In the genomic region with DNA sequence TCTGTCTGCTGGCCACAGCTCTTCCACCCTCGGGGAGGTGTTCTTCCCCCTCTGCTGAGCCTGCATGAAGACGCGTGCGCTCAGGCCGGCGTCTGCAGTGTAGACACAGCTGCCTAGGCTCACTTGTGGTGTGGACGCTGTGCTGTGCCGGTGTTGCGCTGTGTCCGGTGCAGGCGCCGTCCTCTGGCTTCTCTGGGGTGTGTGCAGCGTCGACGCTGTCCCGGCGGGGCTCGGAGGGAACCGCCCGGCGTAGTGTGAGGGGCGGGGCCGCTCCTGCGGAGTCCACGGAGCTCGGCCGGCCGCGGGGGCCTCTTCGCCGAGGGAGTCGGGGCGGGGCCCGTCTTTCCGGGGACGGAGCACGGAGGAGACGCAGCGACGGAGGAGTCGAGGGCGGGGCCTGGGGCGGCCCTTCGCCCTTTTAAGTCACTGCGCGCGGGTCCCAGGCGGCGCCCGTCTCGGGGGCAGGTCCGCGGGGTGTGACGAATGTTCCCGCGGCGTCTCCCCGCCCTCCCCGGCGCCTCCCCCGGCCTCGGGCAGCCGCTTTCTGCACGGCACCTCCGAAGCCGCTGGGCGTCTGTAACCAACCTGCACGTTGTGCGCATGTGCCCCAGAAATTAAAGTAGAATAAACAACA, we compare ENCODE assay signal across 8 cellular contexts. TPM values are rescaled to one million over a fixed set of nuclear protein-coding genes. Genes with fewer than 3 reads are reported as not detected.
DNase-seq lines count a peak whose midpoint lies in the region; ATAC-seq lines count a peak whose summit lies in the region.

No MANE protein-coding gene starts in this region.

- H3K4me1 ChIP-seq in ACC112 (ENCODE audit: control insufficient read depth, insufficient read depth, low read length, unreplicated experiment), result peaks cover 6% of the 10 kb centered on the region

- ATAC-seq in GM18511 (IDR thresholded peaks at IDR 0.05; ENCODE audit: unreplicated experiment) (peak; percentile 92), HG03064 (IDR thresholded peaks at IDR 0.05; ENCODE audit: low read depth, unreplicated experiment) (peak; percentile 80)

- peak overlapping the region; percentile 18; the same call in 1 of the 2 replicates for H3K27ac ChIP-seq in ACC112 (ENCODE audit: low read depth, low read length)

- H3K79me2 ChIP-seq in ACC112 (ENCODE audit: control insufficient read depth, insufficient read depth, low read length, unreplicated experiment), result no peaks in the 10 kb centered on the region

- peak overlapping the region; percentile 81 for H3K4me3 ChIP-seq in ACC112 (ENCODE audit: low read depth, low read length)

- peaks cover 26% of the 10 kb centered on the region for H3K27me3 ChIP-seq in ACC112 (ENCODE audit: insufficient read depth, low read length)

- DNase-seq in NCI-H345 treated with DMSO at 0.1 percent for 48 hours (lab: John Stamatoyannopoulos, UW; ENCODE audit: unreplicated experiment), result peak; percentile 77
- peak; percentile 95 for DNase-seq in activated CD4-positive, alpha-beta T cell treated with anti-CD3 and anti-CD28 coated beads, Interleukin-2, amount 50 U/mL, for 48 hours
- peak; percentile 91 for DNase-seq in ecto neural progenitor cell (ENCODE audit: low spot score)
- DNase-seq in lung microvascular endothelial cell (ENCODE audit: low read depth in 2 of 2), result peak; percentile 60 to 81
- DNase-seq in stimulated activated CD4-positive, alpha-beta T cell treated with anti-CD3 and anti-CD28 coated beads, TNF-alpha, amount 100 ng/mL, for 1 hour (ENCODE audit: low read depth in 3 of 3, low spot score in 1 of 3), result peak; percentile 87 to 89 (median 87)

- no peaks in the 10 kb centered on the region for H3K36me3 ChIP-seq in ACC112 (ENCODE audit: insufficient read depth, low read length)

- H2AFZ ChIP-seq in ACC112 (ENCODE audit: low read length, unreplicated experiment), result peak overlapping the region; percentile 90

RNA-seq across cellular contexts. Expression of a gene that starts 45.2 kb away (rescaled TPM):
- total RNA-seq in lung microvascular endothelial cell, result 9.9 and 10.2 TPM in 2 replicates

RNA-seq across cellular contexts. Expression of a gene that starts 45.4 kb away (rescaled TPM):
- total RNA-seq in lung microvascular endothelial cell, result 3.7 and 5.8 TPM in 2 replicates

Comparison
In these comparisons a context has a peak if more than half of its experiments do, and no peak if none do; other contexts are left out.
1. Peak in every context shown above with its lines: DNase-seq, ATAC-seq, H3K4me3 ChIP-seq and H3K27ac ChIP-seq.